8 cellular contexts compared by ENCODE assay signal in genomic region chr20:50115041-50115512, GRCh38. TPM values are rescaled to one million over a fixed set of nuclear protein-coding genes. Genes with fewer than 3 reads are reported as not detected.
DNase-seq lines count a peak whose midpoint lies in the region; ATAC-seq and TF ChIP-seq lines count a peak whose summit lies in the region.

No MANE protein-coding gene starts in this region.

- H3K27ac ChIP-seq in heart right ventricle (peak overlapping the region in 9 of 10 donors; percentile 59 to 86 (median 71)), breast epithelium (peak overlapping the region; percentile 69 to 74)

- H3K9me3 ChIP-seq in heart right ventricle: no peaks in the 10 kb centered on the region
- no peaks in the 10 kb centered on the region for H3K9me3 ChIP-seq in breast epithelium
- H3K9me3 ChIP-seq in mononuclear cell (ENCODE audit: low read depth, low read length): no peaks in the 10 kb centered on the region

- no peak for TF ChIP-seq CTCF in heart right ventricle (IDR thresholded peaks at IDR 0.05)
- no peak for TF ChIP-seq CTCF in breast epithelium (IDR thresholded peaks at IDR 0.05)

- H3K4me1 ChIP-seq in heart right ventricle (peaks cover 22 to 54% (median 44%) of the 10 kb centered on the region in 9 donors), breast epithelium (peaks cover 20 to 28% of the 10 kb centered on the region in 2 donors), mononuclear cell (ENCODE audit: insufficient read depth, low read length) (peaks cover 51% of the 10 kb centered on the region)

- peak overlapping the region in 9 of 10 donors; percentile 37 to 63 (median 57) for H3K4me3 ChIP-seq in heart right ventricle
- H3K4me3 ChIP-seq in breast epithelium: peak overlapping the region; percentile 44 to 66 (median 54)
- H3K4me3 ChIP-seq in mononuclear cell (ENCODE audit: low read length): peak overlapping the region; percentile 43

- H3K27me3 ChIP-seq in heart right ventricle (no peaks in the 10 kb centered on the region), breast epithelium (no peaks in the 10 kb centered on the region), mononuclear cell (ENCODE audit: insufficient read depth, low read length) (no peaks in the 10 kb centered on the region)

- WGBS in heart right ventricle, 2 donors: 58 to 62% methylated on average over 6 of the region's 6 CpGs

- H3K36me3 ChIP-seq in heart right ventricle (no peaks in the 10 kb centered on the region), breast epithelium (no peaks in the 10 kb centered on the region)

- ATAC-seq in heart right ventricle (peak in 1 of 8 donors; percentile 10), left ventricle myocardium superior (no peak), GM18858 (IDR thresholded peaks at IDR 0.05; ENCODE audit: unreplicated experiment) (no peak), HG03159 (IDR thresholded peaks at IDR 0.05; ENCODE audit: unreplicated experiment) (no peak), GM18873 (IDR thresholded peaks at IDR 0.05; ENCODE audit: low FRiP score, unreplicated experiment) (no peak)

- no peak for DNase-seq in heart right ventricle
- DNase-seq in left ventricle myocardium superior: no peak
- DNase-seq in breast epithelium (ENCODE audit: low spot score in 2 of 2): no peak
- no peak for DNase-seq in pons (ENCODE audit: low spot score)

- intact Hi-C loops in heart right ventricle (cut with DNase I) (loop anchor here in 1 of 10 donors (10.0 kb wide), 1 partner anchor 350 kb away; no protein-coding TSS in a partner anchor), left ventricle myocardium superior (cut with micrococcal nuclease) (no loop called here), breast epithelium (cut with DNase I; ENCODE audit: low total_unique reads) (no loop called here)

- no peak for TF ChIP-seq POLR2A in breast epithelium (IDR thresholded peaks at IDR 0.05)

RNA-seq across cellular contexts. Expression of gene UBE2V1, which starts 2.1 kb away (rescaled TPM):
- total RNA-seq in heart right ventricle (100 to 1,000 TPM in 2 of 10 donors, 10 to 100 TPM in 8; 72.6 to 113 (median 90.2) TPM), left ventricle myocardium superior (92.6 TPM), breast epithelium (10 to 100 TPM; 63.8 to 81.6 (median 79.9) TPM), mononuclear cell (114 TPM)
- polyA plus RNA-seq in heart right ventricle: 10 to 100 TPM; 61.9 to 80.0 TPM

RNA-seq across cellular contexts. Expression of gene PEDS1, which starts 38.4 kb away (rescaled TPM):
- 10 to 100 TPM; 12.2 to 36.2 (median 19.4) TPM for total RNA-seq in heart right ventricle
- polyA plus RNA-seq in heart right ventricle: 10 to 100 TPM; 31.1 to 40.2 TPM
- total RNA-seq in left ventricle myocardium superior: 31.1 TPM
- 10 to 100 TPM; 12.9 to 29.4 (median 18.0) TPM for total RNA-seq in breast epithelium
- 28.3 TPM for total RNA-seq in mononuclear cell
